ENCODE assay signal across 1 cellular context in the genomic region with DNA sequence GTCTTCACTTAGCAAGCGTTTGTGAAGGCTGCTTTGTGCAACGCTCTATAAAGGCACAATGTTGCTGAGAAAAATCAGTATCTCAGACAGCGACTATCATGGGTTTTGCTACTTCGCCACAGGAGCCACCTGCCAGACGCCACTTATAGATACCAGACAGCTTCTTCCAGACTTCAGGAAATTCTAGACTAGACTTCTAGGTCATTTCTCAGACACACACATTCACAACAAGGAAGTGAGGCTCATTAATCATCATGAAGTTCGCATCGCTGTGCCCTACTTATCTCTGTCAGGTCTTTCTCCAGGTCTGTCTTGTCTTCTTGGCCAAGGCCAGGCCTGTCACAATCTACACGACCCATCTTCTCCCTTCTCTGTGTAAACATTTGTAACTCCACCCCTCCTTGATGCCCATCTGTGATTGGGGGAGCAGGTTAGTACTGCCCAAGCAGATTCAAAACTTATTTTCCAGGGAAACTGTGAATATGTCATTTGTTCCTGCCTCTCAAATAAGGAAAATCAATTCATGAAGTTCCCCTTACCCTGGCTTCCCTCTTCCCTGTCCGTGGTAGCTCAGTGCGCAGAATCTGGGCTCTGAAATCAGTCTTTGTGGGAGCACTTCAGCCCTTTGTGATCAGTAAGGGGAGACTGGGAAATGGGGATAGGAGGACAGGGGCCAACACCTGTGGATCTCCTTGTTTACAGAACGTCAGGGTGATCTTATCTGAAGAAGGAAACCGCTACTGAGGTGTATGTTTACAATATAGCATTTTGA.
TF ChIP-seq lines count a peak whose summit lies in the region.

No MANE protein-coding gene starts in this region.

TF ChIP-seq in K562, 482 proteins besides CTCF, POLR2A, EP300 and RAD21 (continued from another document and continues in another):
- no peak for TF ChIP-seq ZNF644 (tag; IDR thresholded peaks at IDR 0.05; ENCODE audit: low read depth)
- no peak for TF ChIP-seq POLR2G (IDR thresholded peaks at IDR 0.05; ENCODE audit: low read depth, low read length)
- no peak for TF ChIP-seq ZNF778 (CRISPR knock-in tag; IDR thresholded peaks at IDR 0.05)
- TF ChIP-seq ZNF3 (CRISPR knock-in tag; IDR thresholded peaks at IDR 0.05), result no peak
- TF ChIP-seq, protein P1, sequence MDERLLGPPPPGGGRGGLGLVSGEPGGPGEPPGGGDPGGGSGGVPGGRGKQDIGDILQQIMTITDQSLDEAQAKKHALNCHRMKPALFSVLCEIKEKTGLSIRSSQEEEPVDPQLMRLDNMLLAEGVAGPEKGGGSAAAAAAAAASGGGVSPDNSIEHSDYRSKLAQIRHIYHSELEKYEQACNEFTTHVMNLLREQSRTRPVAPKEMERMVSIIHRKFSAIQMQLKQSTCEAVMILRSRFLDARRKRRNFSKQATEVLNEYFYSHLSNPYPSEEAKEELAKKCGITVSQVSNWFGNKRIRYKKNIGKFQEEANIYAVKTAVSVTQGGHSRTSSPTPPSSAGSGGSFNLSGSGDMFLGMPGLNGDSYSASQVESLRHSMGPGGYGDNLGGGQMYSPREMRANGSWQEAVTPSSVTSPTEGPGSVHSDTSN (CRISPR knock-in tag; IDR thresholded peaks at IDR 0.05; ENCODE audit: low read depth), result peak; percentile 84
- TF ChIP-seq, protein P1 (tag; conservative IDR thresholded peaks at IDR 0.05; ENCODE audit: low read depth), result peak; percentile 97
- no peak for TF ChIP-seq ZNF77 (CRISPR knock-in tag; IDR thresholded peaks at IDR 0.05)
- no peak for TF ChIP-seq ZNF24 (IDR thresholded peaks at IDR 0.05)
- TF ChIP-seq SIRT6 (IDR thresholded peaks at IDR 0.05; ENCODE audit: low read depth, low read length), result no peak
- no peak for TF ChIP-seq TAF7 (tag; IDR thresholded peaks at IDR 0.05)
- TF ChIP-seq FOXJ2 (tag; IDR thresholded peaks at IDR 0.05), result peak; percentile 78
- TF ChIP-seq, protein P2, sequence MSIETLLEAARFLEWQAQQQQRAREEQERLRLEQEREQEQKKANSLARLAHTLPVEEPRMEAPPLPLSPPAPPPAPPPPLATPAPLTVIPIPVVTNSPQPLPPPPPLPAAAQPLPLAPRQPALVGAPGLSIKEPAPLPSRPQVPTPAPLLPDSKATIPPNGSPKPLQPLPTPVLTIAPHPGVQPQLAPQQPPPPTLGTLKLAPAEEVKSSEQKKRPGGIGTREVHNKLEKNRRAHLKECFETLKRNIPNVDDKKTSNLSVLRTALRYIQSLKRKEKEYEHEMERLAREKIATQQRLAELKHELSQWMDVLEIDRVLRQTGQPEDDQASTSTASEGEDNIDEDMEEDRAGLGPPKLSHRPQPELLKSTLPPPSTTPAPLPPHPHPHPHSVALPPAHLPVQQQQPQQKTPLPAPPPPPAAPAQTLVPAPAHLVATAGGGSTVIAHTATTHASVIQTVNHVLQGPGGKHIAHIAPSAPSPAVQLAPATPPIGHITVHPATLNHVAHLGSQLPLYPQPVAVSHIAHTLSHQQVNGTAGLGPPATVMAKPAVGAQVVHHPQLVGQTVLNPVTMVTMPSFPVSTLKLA (conservative IDR thresholded peaks at IDR 0.05), result no peak
- TF ChIP-seq ZNF766 (CRISPR knock-in tag; conservative IDR thresholded peaks at IDR 0.05), result peak; percentile 54; the same call in 1 of the 2 replicates
- no peak for TF ChIP-seq ZZZ3 (IDR thresholded peaks at IDR 0.05)
- TF ChIP-seq ZNF561 (CRISPR knock-in tag; conservative IDR thresholded peaks at IDR 0.05), result no peak
- TF ChIP-seq, protein P3, sequence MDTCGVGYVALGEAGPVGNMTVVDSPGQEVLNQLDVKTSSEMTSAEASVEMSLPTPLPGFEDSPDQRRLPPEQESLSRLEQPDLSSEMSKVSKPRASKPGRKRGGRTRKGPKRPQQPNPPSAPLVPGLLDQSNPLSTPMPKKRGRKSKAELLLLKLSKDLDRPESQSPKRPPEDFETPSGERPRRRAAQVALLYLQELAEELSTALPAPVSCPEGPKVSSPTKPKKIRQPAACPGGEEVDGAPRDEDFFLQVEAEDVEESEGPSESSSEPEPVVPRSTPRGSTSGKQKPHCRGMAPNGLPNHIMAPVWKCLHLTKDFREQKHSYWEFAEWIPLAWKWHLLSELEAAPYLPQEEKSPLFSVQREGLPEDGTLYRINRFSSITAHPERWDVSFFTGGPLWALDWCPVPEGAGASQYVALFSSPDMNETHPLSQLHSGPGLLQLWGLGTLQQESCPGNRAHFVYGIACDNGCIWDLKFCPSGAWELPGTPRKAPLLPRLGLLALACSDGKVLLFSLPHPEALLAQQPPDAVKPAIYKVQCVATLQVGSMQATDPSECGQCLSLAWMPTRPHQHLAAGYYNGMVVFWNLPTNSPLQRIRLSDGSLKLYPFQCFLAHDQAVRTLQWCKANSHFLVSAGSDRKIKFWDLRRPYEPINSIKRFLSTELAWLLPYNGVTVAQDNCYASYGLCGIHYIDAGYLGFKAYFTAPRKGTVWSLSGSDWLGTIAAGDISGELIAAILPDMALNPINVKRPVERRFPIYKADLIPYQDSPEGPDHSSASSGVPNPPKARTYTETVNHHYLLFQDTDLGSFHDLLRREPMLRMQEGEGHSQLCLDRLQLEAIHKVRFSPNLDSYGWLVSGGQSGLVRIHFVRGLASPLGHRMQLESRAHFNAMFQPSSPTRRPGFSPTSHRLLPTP (IDR thresholded peaks at IDR 0.05; ENCODE audit: borderline replicate concordance, extremely low read depth, insufficient read length), result no peak
- TF ChIP-seq NFATC3 (IDR thresholded peaks at IDR 0.05), result no peak
- TF ChIP-seq ATF7 (IDR thresholded peaks at IDR 0.05), result peak; percentile 19; the same call in 1 of the 2 replicates
- TF ChIP-seq PYGO2 (tag; IDR thresholded peaks at IDR 0.05), result no peak
- peak; percentile 44; the same call in 1 of the 2 replicates for TF ChIP-seq FOSL1 (tag; conservative IDR thresholded peaks at IDR 0.05)
- peak in 1 of 2 experiments; percentile 4; a peak in 1 of 4 replicates for TF ChIP-seq FOXA3 (CRISPR knock-in tag; conservative IDR thresholded peaks at IDR 0.05 in 1 of 2, IDR thresholded peaks at IDR 0.05 in 1 of 2)
- TF ChIP-seq NFIC (IDR thresholded peaks at IDR 0.05), result no peak
- TF ChIP-seq BMI1 (IDR thresholded peaks at IDR 0.05; ENCODE audit: low read length), result no peak
- no peak for TF ChIP-seq RFX1 (IDR thresholded peaks at IDR 0.05)
- no peak for TF ChIP-seq GABPB2 (CRISPR knock-in tag; conservative IDR thresholded peaks at IDR 0.05)
- no peak for TF ChIP-seq POLR2AphosphoS2 (IDR thresholded peaks at IDR 0.05; ENCODE audit: low read length)
- TF ChIP-seq GTF2F1 (IDR thresholded peaks at IDR 0.05; ENCODE audit: low read depth, low read length), result no peak
- TF ChIP-seq, protein P4, sequence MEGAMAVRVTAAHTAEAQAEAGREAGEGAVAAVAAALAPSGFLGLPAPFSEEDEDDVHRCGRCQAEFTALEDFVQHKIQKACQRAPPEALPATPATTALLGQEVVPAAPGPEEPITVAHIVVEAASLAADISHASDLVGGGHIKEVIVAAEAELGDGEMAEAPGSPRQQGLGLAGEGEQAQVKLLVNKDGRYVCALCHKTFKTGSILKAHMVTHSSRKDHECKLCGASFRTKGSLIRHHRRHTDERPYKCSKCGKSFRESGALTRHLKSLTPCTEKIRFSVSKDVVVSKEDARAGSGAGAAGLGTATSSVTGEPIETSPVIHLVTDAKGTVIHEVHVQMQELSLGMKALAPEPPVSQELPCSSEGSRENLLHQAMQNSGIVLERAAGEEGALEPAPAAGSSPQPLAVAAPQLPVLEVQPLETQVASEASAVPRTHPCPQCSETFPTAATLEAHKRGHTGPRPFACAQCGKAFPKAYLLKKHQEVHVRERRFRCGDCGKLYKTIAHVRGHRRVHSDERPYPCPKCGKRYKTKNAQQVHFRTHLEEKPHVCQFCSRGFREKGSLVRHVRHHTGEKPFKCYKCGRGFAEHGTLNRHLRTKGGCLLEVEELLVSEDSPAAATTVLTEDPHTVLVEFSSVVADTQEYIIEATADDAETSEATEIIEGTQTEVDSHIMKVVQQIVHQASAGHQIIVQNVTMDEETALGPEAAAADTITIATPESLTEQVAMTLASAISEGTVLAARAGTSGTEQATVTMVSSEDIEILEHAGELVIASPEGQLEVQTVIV (CRISPR knock-in tag; IDR thresholded peaks at IDR 0.05; ENCODE audit: borderline replicate concordance), result no peak
- TF ChIP-seq ZNF253 (CRISPR knock-in tag; conservative IDR thresholded peaks at IDR 0.05), result no peak
- no peak for TF ChIP-seq HDAC8 (tag; IDR thresholded peaks at IDR 0.05)
- TF ChIP-seq BRF1 (IDR thresholded peaks at IDR 0.05; ENCODE audit: borderline replicate concordance, extremely low read depth, insufficient read length), result no peak
- no peak for TF ChIP-seq SNIP1 (IDR thresholded peaks at IDR 0.05; ENCODE audit: low read depth)
- TF ChIP-seq MECOM (CRISPR knock-in tag; IDR thresholded peaks at IDR 0.05), result peak; percentile 100
- no peak for TF ChIP-seq MIER1 (IDR thresholded peaks at IDR 0.05; ENCODE audit: low read depth)
- no peak for TF ChIP-seq MCM7 (IDR thresholded peaks at IDR 0.05)
- TF ChIP-seq, protein P5, sequence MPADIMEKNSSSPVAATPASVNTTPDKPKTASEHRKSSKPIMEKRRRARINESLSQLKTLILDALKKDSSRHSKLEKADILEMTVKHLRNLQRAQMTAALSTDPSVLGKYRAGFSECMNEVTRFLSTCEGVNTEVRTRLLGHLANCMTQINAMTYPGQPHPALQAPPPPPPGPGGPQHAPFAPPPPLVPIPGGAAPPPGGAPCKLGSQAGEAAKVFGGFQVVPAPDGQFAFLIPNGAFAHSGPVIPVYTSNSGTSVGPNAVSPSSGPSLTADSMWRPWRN (IDR thresholded peaks at IDR 0.05; ENCODE audit: low read depth), result 0 out of 2 replicates have a peak, but pooled peaks have one; percentile 27
- no peak for TF ChIP-seq SRF (CRISPR knock-in tag; IDR thresholded peaks at IDR 0.05)
- no peak for TF ChIP-seq ZNF324 (CRISPR knock-in tag; IDR thresholded peaks at IDR 0.05)
- TF ChIP-seq SRSF3 (IDR thresholded peaks at IDR 0.05; ENCODE audit: insufficient read depth, low read length), result no peak
- no peak for TF ChIP-seq ZBTB17 (CRISPR knock-in tag; IDR thresholded peaks at IDR 0.05)
- no peak for TF ChIP-seq ZNF217 (CRISPR knock-in tag; IDR thresholded peaks at IDR 0.05)
- no peak for TF ChIP-seq PHTF2 (CRISPR knock-in tag; IDR thresholded peaks at IDR 0.05)
- TF ChIP-seq PHF20 (IDR thresholded peaks at IDR 0.05; ENCODE audit: partially characterized antibody), result no peak
- no peak for TF ChIP-seq THRAP3 (IDR thresholded peaks at IDR 0.05; ENCODE audit: borderline replicate concordance)
- no peak for TF ChIP-seq ZNF184 (CRISPR knock-in tag; IDR thresholded peaks at IDR 0.05)
- TF ChIP-seq ZNF263 (CRISPR knock-in tag; IDR thresholded peaks at IDR 0.05; ENCODE audit: borderline replicate concordance), result no peak; the same call in 1 of the 2 replicates
- no peak for TF ChIP-seq C11orf30 (IDR thresholded peaks at IDR 0.05; ENCODE audit: low read depth)
- TF ChIP-seq, protein P6, sequence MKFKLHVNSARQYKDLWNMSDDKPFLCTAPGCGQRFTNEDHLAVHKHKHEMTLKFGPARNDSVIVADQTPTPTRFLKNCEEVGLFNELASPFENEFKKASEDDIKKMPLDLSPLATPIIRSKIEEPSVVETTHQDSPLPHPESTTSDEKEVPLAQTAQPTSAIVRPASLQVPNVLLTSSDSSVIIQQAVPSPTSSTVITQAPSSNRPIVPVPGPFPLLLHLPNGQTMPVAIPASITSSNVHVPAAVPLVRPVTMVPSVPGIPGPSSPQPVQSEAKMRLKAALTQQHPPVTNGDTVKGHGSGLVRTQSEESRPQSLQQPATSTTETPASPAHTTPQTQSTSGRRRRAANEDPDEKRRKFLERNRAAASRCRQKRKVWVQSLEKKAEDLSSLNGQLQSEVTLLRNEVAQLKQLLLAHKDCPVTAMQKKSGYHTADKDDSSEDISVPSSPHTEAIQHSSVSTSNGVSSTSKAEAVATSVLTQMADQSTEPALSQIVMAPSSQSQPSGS (CRISPR knock-in tag; IDR thresholded peaks at IDR 0.05), result no peak
- no peak for TF ChIP-seq POLR2H (tag; IDR thresholded peaks at IDR 0.05; ENCODE audit: low read depth)
- TF ChIP-seq NFE2 (IDR thresholded peaks at IDR 0.05; ENCODE audit: low read depth), result no peak
- no peak for TF ChIP-seq PTRF (tag; IDR thresholded peaks at IDR 0.05)
- TF ChIP-seq ELF1 (tag; IDR thresholded peaks at IDR 0.05), result peak; percentile 72; the same call in 1 of the 2 replicates
- TF ChIP-seq ZNF124 (CRISPR knock-in tag; IDR thresholded peaks at IDR 0.05), result no peak
- TF ChIP-seq, protein P7, sequence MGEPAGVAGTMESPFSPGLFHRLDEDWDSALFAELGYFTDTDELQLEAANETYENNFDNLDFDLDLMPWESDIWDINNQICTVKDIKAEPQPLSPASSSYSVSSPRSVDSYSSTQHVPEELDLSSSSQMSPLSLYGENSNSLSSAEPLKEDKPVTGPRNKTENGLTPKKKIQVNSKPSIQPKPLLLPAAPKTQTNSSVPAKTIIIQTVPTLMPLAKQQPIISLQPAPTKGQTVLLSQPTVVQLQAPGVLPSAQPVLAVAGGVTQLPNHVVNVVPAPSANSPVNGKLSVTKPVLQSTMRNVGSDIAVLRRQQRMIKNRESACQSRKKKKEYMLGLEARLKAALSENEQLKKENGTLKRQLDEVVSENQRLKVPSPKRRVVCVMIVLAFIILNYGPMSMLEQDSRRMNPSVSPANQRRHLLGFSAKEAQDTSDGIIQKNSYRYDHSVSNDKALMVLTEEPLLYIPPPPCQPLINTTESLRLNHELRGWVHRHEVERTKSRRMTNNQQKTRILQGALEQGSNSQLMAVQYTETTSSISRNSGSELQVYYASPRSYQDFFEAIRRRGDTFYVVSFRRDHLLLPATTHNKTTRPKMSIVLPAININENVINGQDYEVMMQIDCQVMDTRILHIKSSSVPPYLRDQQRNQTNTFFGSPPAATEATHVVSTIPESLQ (CRISPR knock-in tag; IDR thresholded peaks at IDR 0.05), result no peak
- TF ChIP-seq ZC3H11A (IDR thresholded peaks at IDR 0.05; ENCODE audit: low read depth, low read length), result no peak
- no peak for TF ChIP-seq SUPT5H (IDR thresholded peaks at IDR 0.05)
- no peak for TF ChIP-seq ZFX (CRISPR knock-in tag; IDR thresholded peaks at IDR 0.05)
- TF ChIP-seq STAT5A (IDR thresholded peaks at IDR 0.05; ENCODE audit: borderline replicate concordance, low read length), result peak; percentile 44; the same call in 1 of the 2 replicates
- TF ChIP-seq HCFC1 (IDR thresholded peaks at IDR 0.05; ENCODE audit: low read depth, low read length), result no peak
- TF ChIP-seq DMBX1 (CRISPR knock-in tag; IDR thresholded peaks at IDR 0.05; ENCODE audit: borderline replicate concordance), result no peak
- no peak for TF ChIP-seq HIVEP1 (CRISPR knock-in tag; IDR thresholded peaks at IDR 0.05)
- no peak for TF ChIP-seq SREBF2 (CRISPR knock-in tag; IDR thresholded peaks at IDR 0.05)
- TF ChIP-seq ZNF76 (CRISPR knock-in tag; IDR thresholded peaks at IDR 0.05; ENCODE audit: borderline replicate concordance), result no peak
- TF ChIP-seq PCBP1 (IDR thresholded peaks at IDR 0.05; ENCODE audit: low read depth, low read length, poor library complexity, severe bottlenecking), result no peak
- TF ChIP-seq ZNF175 (CRISPR knock-in tag; IDR thresholded peaks at IDR 0.05; ENCODE audit: low read depth), result 0 out of 2 replicates have a peak, but pooled peaks have one; percentile 43
- TF ChIP-seq HDAC2 (IDR thresholded peaks at IDR 0.05), result no peak
- TF ChIP-seq SRSF7 (optimal IDR thresholded peaks at IDR 0.05; ENCODE audit: low read depth, low read length), result no peak
